ENCODE assay signal across 20 cellular contexts in genomic region chr10:98351831-98352402, GRCh38.
DNase-seq lines count a peak whose midpoint lies in the region; ATAC-seq, FAIRE-seq and TF ChIP-seq lines count a peak whose summit lies in the region.
"Had no signal": no experiment of that assay in that cellular context is flagged by ENCODE, and none has a peak within 500 bp of the region (broad histone marks: within the 10 kb centered on the region; RNA-seq: fewer than 3 reads in every experiment).

No MANE protein-coding gene starts in this region.

- H3K4ac ChIP-seq in trophoblast cell (ENCODE audit: low read depth, low read length) = no peak overlapping the region

- H3K23ac ChIP-seq in trophoblast cell (ENCODE audit: low read length) = no peak overlapping the region

- DNase-seq in AG10803 (ENCODE audit: low read depth) (peak; percentile 51), MG63 (peak; percentile 37), foreskin keratinocyte (no peak), trophoblast cell (no peak), H54 (ENCODE audit: insufficient read length, low spot score) (no peak)
- DNase-seq: Calu3; CD8-positive, alpha-beta T cell; DMS53; EL; HFFc6; KBM-7; NCI-H1105 treated with DMSO at 0.1 percent for 48 hours; NCI-H187; NCI-H226; NCI-H524 treated with DMSO at 0.1 percent for 48 hours; SIG-M5 had no signal

- no peak overlapping the region for H3K18ac ChIP-seq in trophoblast cell (ENCODE audit: low read length)

- no peak overlapping the region for H2BK120ac ChIP-seq in trophoblast cell (ENCODE audit: insufficient read depth, low read length, poor library complexity)

- no peak overlapping the region for H2BK12ac ChIP-seq in trophoblast cell (ENCODE audit: low read length)

- H3K79me1 ChIP-seq in trophoblast cell (ENCODE audit: low read length) = no peaks in the 10 kb centered on the region

- TF ChIP-seq POLR2A in H54 (IDR thresholded peaks at IDR 0.05; ENCODE audit: low read depth, low read length) = no peak

- no peak overlapping the region for H4K8ac ChIP-seq in trophoblast cell (ENCODE audit: low read depth, low read length)

- no peaks in the 10 kb centered on the region for H3K79me2 ChIP-seq in trophoblast cell (ENCODE audit: control insufficient read depth, insufficient read depth, low read length, poor library complexity)

- H3K4me1 ChIP-seq in foreskin keratinocyte (no peaks in the 10 kb centered on the region), trophoblast cell (ENCODE audit: control insufficient read depth in 1 of 2, insufficient read depth in 2 of 2, low read length in 2 of 2) (peaks cover 3 to 14% of the 10 kb centered on the region in 2 experiments)

- H3K27me3 ChIP-seq in MG63 (no peaks in the 10 kb centered on the region), foreskin keratinocyte (peaks cover 46% of the 10 kb centered on the region), trophoblast cell (ENCODE audit: insufficient read depth, low read length) (no peaks in the 10 kb centered on the region)
- H3K27me3 ChIP-seq: BLaER1 treated with 17β-estradiol and CSF1 and Interleukin-3, amounts not matched to agents 10 nM and 100 nM had no signal

- H3K9ac ChIP-seq in trophoblast cell (ENCODE audit: low read length) = no peak overlapping the region
- H3K9ac ChIP-seq: BLaER1 treated with 17β-estradiol and CSF1 and Interleukin-3, amounts not matched to agents 10 nM and 100 nM had no signal

- no peak for FAIRE-seq in H54 (lab: Jason Lieb, UNC)
- FAIRE-seq: A204.1 had no signal

- no peak overlapping the region for H3K4me3 ChIP-seq in AG10803 (ENCODE audit: low read length)
- no peak overlapping the region for H3K4me3 ChIP-seq in MG63
- H3K4me3 ChIP-seq in trophoblast cell (ENCODE audit: low read depth, low read length) = no peak overlapping the region
- H3K4me3 ChIP-seq: BLaER1 treated with 17β-estradiol and CSF1 and Interleukin-3, amounts not matched to agents 10 nM and 100 nM had no signal

- no peak overlapping the region for H2BK5ac ChIP-seq in trophoblast cell (ENCODE audit: low read depth, low read length, poor library complexity)

- H2AK5ac ChIP-seq in trophoblast cell (ENCODE audit: low read length) = no peak overlapping the region

- WGBS in trophoblast cell (ENCODE audit: extremely low coverage, insufficient coverage, insufficient read length) = no CpG with 5 or more reads among the region's 11 CpGs

- peaks cover 5% of the 10 kb centered on the region for H3K9me3 ChIP-seq in MG63
- peaks cover 6% of the 10 kb centered on the region for H3K9me3 ChIP-seq in trophoblast cell (ENCODE audit: insufficient read depth, low read depth, low read length)

- H4K91ac ChIP-seq in trophoblast cell (ENCODE audit: low read depth, low read length) = no peak overlapping the region

- H3K14ac ChIP-seq in trophoblast cell (ENCODE audit: low read length) = no peak overlapping the region

- TF ChIP-seq CTCF in AG10803 (conservative IDR thresholded peaks at IDR 0.05; ENCODE audit: low read length) = no peak
- no peak for TF ChIP-seq CTCF in foreskin keratinocyte (conservative IDR thresholded peaks at IDR 0.05)

- H3K4me2 ChIP-seq in trophoblast cell (ENCODE audit: low read length) = peak overlapping the region; percentile 26

- H4K12ac ChIP-seq in trophoblast cell (ENCODE audit: low read depth, low read length) = no peak overlapping the region

- H3K27ac ChIP-seq in foreskin keratinocyte (no peak overlapping the region), trophoblast cell (ENCODE audit: low read depth, low read length) (no peak overlapping the region)
- H3K27ac ChIP-seq: BLaER1 treated with 17β-estradiol and CSF1 and Interleukin-3, amounts not matched to agents 10 nM and 100 nM had no signal

- peak; percentile 20 for ATAC-seq in foreskin keratinocyte
- no peak for ATAC-seq in HG03095 (IDR thresholded peaks at IDR 0.05; ENCODE audit: unreplicated experiment)
- ATAC-seq in GM19455 (IDR thresholded peaks at IDR 0.05; ENCODE audit: unreplicated experiment) = no peak
- ATAC-seq: CD8-positive, alpha-beta T cell had no signal

- H2AFZ ChIP-seq in trophoblast cell (ENCODE audit: insufficient read depth, low read length, poor library complexity) = no peak overlapping the region

- no peaks in the 10 kb centered on the region for H3K36me3 ChIP-seq in MG63
- H3K36me3 ChIP-seq in trophoblast cell (ENCODE audit: control insufficient read depth in 1 of 2, insufficient read depth in 2 of 2, low read length in 2 of 2) = no peaks in the 10 kb centered on the region

Comparison
In these comparisons a context has a peak if more than half of its experiments do, and no peak if none do; other contexts are left out.
1. DNase-seq: peak in AG10803 (single experiment) and MG63 (single experiment); none in foreskin keratinocyte (0 of 2), trophoblast cell (0 of 2) and H54 (single experiment).